In genomic region chr18:55323051-55323994, GRCh38 we compare ENCODE assay signal across 9 cellular contexts.
DNase-seq lines count a peak whose midpoint lies in the region; ATAC-seq and TF ChIP-seq lines count a peak whose summit lies in the region.
"Had no signal": no experiment of that assay in that cellular context is flagged by ENCODE, and none has a peak within 500 bp of the region (broad histone marks: within the 10 kb centered on the region; RNA-seq: fewer than 3 reads in every experiment).

No MANE protein-coding gene starts in this region.

- H3K4me3 Mint-ChIP-seq in activated CD4-positive, alpha-beta memory T cell treated with anti-CD3 and anti-CD28 coated beads for 36 hours = no peak overlapping the region

- H3K18ac ChIP-seq in mesendoderm (ENCODE audit: low read length) = no peak overlapping the region

- H3K27me3 ChIP-seq in ACC112 (ENCODE audit: insufficient read depth, low read length) = no peaks in the 10 kb centered on the region
- H3K27me3 ChIP-seq in HUES6 (ENCODE audit: control insufficient read depth, insufficient read depth, low read length) = no peaks in the 10 kb centered on the region
- H3K27me3 ChIP-seq in ascending aorta = no peaks in the 10 kb centered on the region
- no peaks in the 10 kb centered on the region for H3K27me3 ChIP-seq in mesendoderm (ENCODE audit: insufficient read depth, low read length, poor library complexity)

- no peak for TF ChIP-seq CTCF in ascending aorta (IDR thresholded peaks at IDR 0.05)

- H3K4me3 ChIP-seq in ACC112 (ENCODE audit: low read depth, low read length) (peak overlapping the region; percentile 71), HUES6 (ENCODE audit: low read depth, low read length) (peak overlapping the region; percentile 75), ascending aorta (peak overlapping the region; percentile 57 to 67), mesendoderm (ENCODE audit: low read length) (no peak overlapping the region)

- no peak overlapping the region for H2AK5ac ChIP-seq in mesendoderm (ENCODE audit: low read length)

- H3K9me3 ChIP-seq in HUES6 (ENCODE audit: control insufficient read depth, insufficient read depth, low read depth, low read length) (no peaks in the 10 kb centered on the region), ascending aorta (no peaks in the 10 kb centered on the region)

- no peak overlapping the region for H2BK120ac ChIP-seq in mesendoderm (ENCODE audit: low read depth, low read length)

- no peak overlapping the region for H3K4ac ChIP-seq in mesendoderm (ENCODE audit: low read depth, low read length)

- peak overlapping the region; percentile 35 for H2AFZ ChIP-seq in ACC112 (ENCODE audit: low read length, unreplicated experiment)

- no peak overlapping the region for H4K8ac ChIP-seq in mesendoderm (ENCODE audit: low read depth, low read length)

- no peak overlapping the region for H3K56ac ChIP-seq in mesendoderm (ENCODE audit: low read length)

- H3K36me3 ChIP-seq in ACC112 (ENCODE audit: insufficient read depth, low read length) = no peaks in the 10 kb centered on the region
- H3K36me3 ChIP-seq in HUES6 (ENCODE audit: control insufficient read depth, insufficient read depth, low read length) = no peaks in the 10 kb centered on the region
- no peaks in the 10 kb centered on the region for H3K36me3 ChIP-seq in ascending aorta
- H3K36me3 ChIP-seq in mesendoderm (ENCODE audit: control insufficient read depth, insufficient read depth, low read length) = no peaks in the 10 kb centered on the region

- H3K9ac ChIP-seq in HUES6 (ENCODE audit: low read length) (no peak overlapping the region), mesendoderm (ENCODE audit: low read length) (no peak overlapping the region)

- intact Hi-C loops in ascending aorta (cut with DNase I) = loop anchor here (5.0 to 10.0 kb wide), 2 partner anchors 264 to 1321 kb away; partner anchors contain the start of gene TCF4
- intact Hi-C loops in activated CD4-positive, alpha-beta memory T cell treated with anti-CD3 and anti-CD28 coated beads for 36 hours (cut with micrococcal nuclease) = no loop called here

- peaks cover 2% of the 10 kb centered on the region for H3K79me1 ChIP-seq in mesendoderm (ENCODE audit: low read length)

- H2BK15ac ChIP-seq in mesendoderm (replicated peaks; ENCODE audit: low read depth) = no peak overlapping the region

- WGBS in mesendoderm (ENCODE audit: extremely low coverage, insufficient coverage, low lambda C conversion rate) = no CpG with 5 or more reads among the region's 10 CpGs

- no peaks in the 10 kb centered on the region for H3K36me3 Mint-ChIP-seq in activated CD4-positive, alpha-beta memory T cell treated with anti-CD3 and anti-CD28 coated beads for 36 hours

- POLR2A ChIA-PET in activated CD4-positive, alpha-beta memory T cell treated with anti-CD3 and anti-CD28 coated beads for 36 hours (lab: Charles Lee) = no interaction called here

- H3K4me1 ChIP-seq in ACC112 (ENCODE audit: control insufficient read depth, insufficient read depth, low read length, unreplicated experiment) (peaks cover 24% of the 10 kb centered on the region), HUES6 (ENCODE audit: control insufficient read depth, insufficient read depth, low read length) (peaks cover 21% of the 10 kb centered on the region), ascending aorta (peaks cover 4 to 32% of the 10 kb centered on the region in 2 donors), mesendoderm (ENCODE audit: control insufficient read depth, low read depth, low read length) (no peaks in the 10 kb centered on the region)

- ATAC-seq in HG02973 (IDR thresholded peaks at IDR 0.05; ENCODE audit: unreplicated experiment) (no peak), HG02571 (IDR thresholded peaks at IDR 0.05; ENCODE audit: unreplicated experiment) (no peak)

- H4K5ac ChIP-seq in mesendoderm (ENCODE audit: low read length) = no peak overlapping the region

- H3K27me3 Mint-ChIP-seq in activated CD4-positive, alpha-beta memory T cell treated with anti-CD3 and anti-CD28 coated beads for 36 hours = peaks cover 35% of the 10 kb centered on the region

- H3K27ac ChIP-seq in ACC112 (ENCODE audit: low read depth, low read length) = peak overlapping the region; percentile 45
- no peak overlapping the region for H3K27ac ChIP-seq in HUES6 (ENCODE audit: low read depth, low read length)
- H3K27ac ChIP-seq in ascending aorta = peak overlapping the region; percentile 78 to 92
- H3K27ac ChIP-seq in mesendoderm (ENCODE audit: low read depth, low read length) = no peak overlapping the region

- H3K23ac ChIP-seq in mesendoderm (ENCODE audit: low read length) = no peak overlapping the region

- no peak overlapping the region for H3K27ac Mint-ChIP-seq in activated CD4-positive, alpha-beta memory T cell treated with anti-CD3 and anti-CD28 coated beads for 36 hours

- H3K4me2 ChIP-seq in mesendoderm (ENCODE audit: low read length) = no peak overlapping the region

- DNase-seq in ascending aorta (ENCODE audit: low spot score in 2 of 2) (no peak), mesendoderm (peak; percentile 36), GDM1 (lab: John Stamatoyannopoulos, UW) (no peak)
- DNase-seq in activated CD4-positive, alpha-beta memory T cell treated with anti-CD3 and anti-CD28 coated beads for 36 hours = no peak
- DNase-seq: stimulated activated naive CD4-positive, alpha-beta T cell treated with Interleukin-2 at 50 U/mL for 16 hours had no signal

- CTCF ChIA-PET in activated CD4-positive, alpha-beta memory T cell treated with anti-CD3 and anti-CD28 coated beads for 36 hours (lab: Charles Lee) = no interaction called here

- peaks cover 4% of the 10 kb centered on the region for H3K4me1 Mint-ChIP-seq in activated CD4-positive, alpha-beta memory T cell treated with anti-CD3 and anti-CD28 coated beads for 36 hours (ENCODE audit: low read depth)

- H3K79me2 ChIP-seq in ACC112 (ENCODE audit: control insufficient read depth, insufficient read depth, low read length, unreplicated experiment) (peaks cover 31% of the 10 kb centered on the region), mesendoderm (ENCODE audit: control insufficient read depth, insufficient read depth, low read length) (no peaks in the 10 kb centered on the region)

- H2BK5ac ChIP-seq in mesendoderm (ENCODE audit: low read length) = no peak overlapping the region

- no peaks in the 10 kb centered on the region for H3K9me3 Mint-ChIP-seq in activated CD4-positive, alpha-beta memory T cell treated with anti-CD3 and anti-CD28 coated beads for 36 hours

Comparison
In these comparisons a context has a peak if more than half of its experiments do, and no peak if none do; other contexts are left out.
1. H3K27ac ChIP-seq: peak in ACC112 (single experiment) and ascending aorta (2 of 2); none in HUES6 (single experiment) and mesendoderm (single experiment).